In genomic region chr17:82257473-82257872, GRCh38 we compare ENCODE assay signal across 9 cellular contexts. TPM values are rescaled to one million over a fixed set of nuclear protein-coding genes. Genes with fewer than 3 reads are reported as not detected.
DNase-seq lines count a peak whose midpoint lies in the region; ATAC-seq and TF ChIP-seq lines count a peak whose summit lies in the region.
"Had no signal": no experiment of that assay in that cellular context is flagged by ENCODE, and none has a peak within 500 bp of the region (broad histone marks: within the 10 kb centered on the region; RNA-seq: fewer than 3 reads in every experiment).

No MANE protein-coding gene starts in this region.

- H3K4me1 ChIP-seq in body of pancreas (no peaks in the 10 kb centered on the region), neuronal stem cell (ENCODE audit: control insufficient read depth in 2 of 2, insufficient read depth in 1 of 2, low read depth in 1 of 2, low read length in 2 of 2) (no peaks in the 10 kb centered on the region)

- no peaks in the 10 kb centered on the region for H3K9me3 Mint-ChIP-seq in stimulated activated memory B cell treated with anti-CD40 and anti-IgM and Interleukin-4, amounts not matched to agents 10 μg/mL and 1 μg/mL and 100 μg/mL, for 72 hours

- H3K4me3 ChIP-seq in body of pancreas = no peak overlapping the region
- H3K4me3 ChIP-seq in neuronal stem cell (ENCODE audit: low read length in 2 of 2) = peak overlapping the region in 1 of 2 donors; percentile 51

- no peaks in the 10 kb centered on the region for H3K27me3 ChIP-seq in body of pancreas
- no peaks in the 10 kb centered on the region for H3K27me3 ChIP-seq in neuronal stem cell (ENCODE audit: control insufficient read depth in 3 of 3, insufficient read depth in 3 of 3, low read depth in 1 of 3, low read length in 3 of 3)

- H3K27ac ChIP-seq in body of pancreas = no peak overlapping the region
- no peak overlapping the region for H3K27ac ChIP-seq in neuronal stem cell (replicated peaks; ENCODE audit: low read length)
- H3K27ac ChIP-seq: C4-2B had no signal

- H3K4me2 ChIP-seq in neuronal stem cell (ENCODE audit: insufficient read depth, low read length, poor library complexity, severe bottlenecking) = no peak overlapping the region

- H3K4me1 Mint-ChIP-seq in stimulated activated memory B cell treated with anti-CD40 and anti-IgM and Interleukin-4, amounts not matched to agents 10 μg/mL and 1 μg/mL and 100 μg/mL, for 72 hours = peaks cover 8% of the 10 kb centered on the region

- TF ChIP-seq POLR2A in body of pancreas (IDR thresholded peaks at IDR 0.05) = no peak

- H3K9me3 ChIP-seq in body of pancreas (no peaks in the 10 kb centered on the region), neuronal stem cell (replicated peaks in 1 of 2; ENCODE audit: control insufficient read depth in 2 of 2, insufficient read depth in 1 of 2, low read depth in 1 of 2, low read length in 2 of 2) (peaks cover 5% of the 10 kb centered on the region in 2 donors)

- intact Hi-C loops in Right ventricle myocardium inferior (cut with DNase I) = no loop called here
- intact Hi-C loops in cardiac septum (cut with DNase I) = no loop called here
- intact Hi-C loops in body of pancreas (cut with DNase I) = no loop called here

- no peak overlapping the region for H3K4ac ChIP-seq in neuronal stem cell (ENCODE audit: low read length)

- H3K36me3 Mint-ChIP-seq in stimulated activated memory B cell treated with anti-CD40 and anti-IgM and Interleukin-4, amounts not matched to agents 10 μg/mL and 1 μg/mL and 100 μg/mL, for 72 hours = peaks cover 69% of the 10 kb centered on the region

- no peak overlapping the region for H3K14ac ChIP-seq in neuronal stem cell (ENCODE audit: low read length)

- WGBS in body of pancreas, 2 donors = 69 to 73% methylated on average over 10 of the region's 10 CpGs
- WGBS in neuronal stem cell (ENCODE audit: extremely low coverage in 2 of 2, insufficient read length in 2 of 2, insufficient replicate concordance in 1 of 2), 2 donors = no CpG with 5 or more reads among the region's 10 CpGs

- no peak overlapping the region for H3K23ac ChIP-seq in neuronal stem cell (ENCODE audit: low read depth, low read length, poor library complexity)

- H3K27me3 Mint-ChIP-seq in stimulated activated memory B cell treated with anti-CD40 and anti-IgM and Interleukin-4, amounts not matched to agents 10 μg/mL and 1 μg/mL and 100 μg/mL, for 72 hours = no peaks in the 10 kb centered on the region

- no peak overlapping the region for H2BK5ac ChIP-seq in neuronal stem cell (ENCODE audit: low read length)

- H3K79me1 ChIP-seq in neuronal stem cell (ENCODE audit: low read depth, low read length) = peaks cover 11% of the 10 kb centered on the region

- H3K36me3 ChIP-seq in body of pancreas (replicated peaks in 1 of 2; ENCODE audit: insufficient read depth in 1 of 2, low read depth in 2 of 2) = peaks cover 12 to 44% of the 10 kb centered on the region in 2 donors
- H3K36me3 ChIP-seq in neuronal stem cell (replicated peaks in 1 of 2; ENCODE audit: control insufficient read depth in 2 of 2, insufficient read depth in 2 of 2, low read length in 2 of 2) = peaks cover 66 to 87% of the 10 kb centered on the region in 2 donors

- H2BK12ac ChIP-seq in neuronal stem cell (ENCODE audit: low read length) = no peak overlapping the region

- DNase-seq in Right ventricle myocardium inferior (ENCODE audit: missing footprints) (peak; percentile 74), cardiac septum (ENCODE audit: low spot score) (no peak), body of pancreas (peak in 1 of 4 donors; percentile 58), medulla oblongata (ENCODE audit: extremely low spot score) (peak; percentile 84), GM13977 (ENCODE audit: low spot score) (no peak), UCSD-AML1 (lab: John Stamatoyannopoulos, UW; ENCODE audit: unreplicated experiment) (no peak), neuronal stem cell (ENCODE audit: low spot score) (no peak)

- ATAC-seq in Right ventricle myocardium inferior (peak; percentile 72), body of pancreas (peak; percentile 62)
- ATAC-seq in stimulated activated memory B cell treated with anti-CD40 and anti-IgM and Interleukin-4, amounts not matched to agents 10 μg/mL and 1 μg/mL and 100 μg/mL, for 72 hours = peak; percentile 48

- no peak overlapping the region for H3K9ac ChIP-seq in neuronal stem cell (ENCODE audit: low read depth, low read length, poor library complexity)

- H2BK120ac ChIP-seq in neuronal stem cell (ENCODE audit: low read depth, low read length) = no peak overlapping the region

- H2AFZ ChIP-seq in neuronal stem cell (ENCODE audit: low read length) = no peak overlapping the region

- no peak overlapping the region for H2AK5ac ChIP-seq in neuronal stem cell (ENCODE audit: low read depth, low read length)

- H4K8ac ChIP-seq in neuronal stem cell (ENCODE audit: low read depth, low read length) = no peak overlapping the region

- H3K27ac Mint-ChIP-seq in stimulated activated memory B cell treated with anti-CD40 and anti-IgM and Interleukin-4, amounts not matched to agents 10 μg/mL and 1 μg/mL and 100 μg/mL, for 72 hours = no peak overlapping the region

- H2BK15ac ChIP-seq in neuronal stem cell (ENCODE audit: low read length) = no peak overlapping the region

- H3K4me3 Mint-ChIP-seq in stimulated activated memory B cell treated with anti-CD40 and anti-IgM and Interleukin-4, amounts not matched to agents 10 μg/mL and 1 μg/mL and 100 μg/mL, for 72 hours = no peak overlapping the region

- in situ Hi-C loops in GM13977 (cut with MboI; ENCODE audit: low pct_unique_long_range_greater_than_20kb, low sequenced_read_pairs, unreplicated experiment) = no loop called here

- TF ChIP-seq CTCF in body of pancreas (IDR thresholded peaks at IDR 0.05) (no peak), GM13977 (IDR thresholded peaks at IDR 0.05; ENCODE audit: extremely low read depth, insufficient read depth, missing control alignments) (no peak)

- no peak overlapping the region for H3K18ac ChIP-seq in neuronal stem cell (ENCODE audit: low read length)

- no peak overlapping the region for H4K91ac ChIP-seq in neuronal stem cell (ENCODE audit: low read depth, low read length, poor library complexity)

RNA-seq across cellular contexts. Expression of gene CSNK1D, which starts 16.0 kb away (rescaled TPM):
- total RNA-seq in Right ventricle myocardium inferior (62.6 TPM), cardiac septum (80.9 TPM), body of pancreas (100 to 1,000 TPM in 1 of 2 donors, 10 to 100 TPM in 1; 37.6 to 116 TPM)
- 70.3 TPM for polyA plus RNA-seq in neuronal stem cell (2013, experiment 1 of 2)
- 72.1 TPM for polyA plus RNA-seq in neuronal stem cell (2013, experiment 2 of 2)

RNA-seq across cellular contexts. Expression of gene SLC16A3, which starts 28.6 kb away (rescaled TPM):
- 10.4 TPM for total RNA-seq in Right ventricle myocardium inferior
- 20.7 TPM for total RNA-seq in cardiac septum
- total RNA-seq in body of pancreas = 1 to 10 TPM; 2.0 to 5.4 TPM
- polyA plus RNA-seq in neuronal stem cell (2013, experiment 1 of 2) = 3.5 TPM
- polyA plus RNA-seq in neuronal stem cell (2013, experiment 2 of 2) = 3.2 TPM

RNA-seq across cellular contexts. Expression of gene CCDC57, which starts 44.8 kb away (rescaled TPM):
- total RNA-seq in Right ventricle myocardium inferior = 7.9 TPM
- total RNA-seq in cardiac septum = 10.6 TPM
- 10 to 100 TPM; 24.1 to 60.3 TPM for total RNA-seq in body of pancreas
- 26.0 TPM for polyA plus RNA-seq in neuronal stem cell (2013, experiment 1 of 2)
- polyA plus RNA-seq in neuronal stem cell (2013, experiment 2 of 2) = 24.0 TPM

RNA-seq across cellular contexts. Expression of gene CD7, which starts 59.9 kb away (rescaled TPM):
- total RNA-seq in Right ventricle myocardium inferior = 0.73 TPM
- total RNA-seq in cardiac septum = 0.62 TPM
- total RNA-seq in body of pancreas = not detected
- 1.5 TPM for polyA plus RNA-seq in neuronal stem cell (2013, experiment 1 of 2)
- 1.5 TPM for polyA plus RNA-seq in neuronal stem cell (2013, experiment 2 of 2)

Comparison
In these comparisons a context has a peak if more than half of its experiments do, and no peak if none do; other contexts are left out.
1. DNase-seq: peak in Right ventricle myocardium inferior (single experiment) and medulla oblongata (single experiment); none in cardiac septum (single experiment), GM13977 (single experiment), UCSD-AML1 (single experiment) and neuronal stem cell (single experiment).
2. Peak in every context shown above with its lines, with median percentiles within 50 percentile points of each other: ATAC-seq.